In the genomic region with DNA sequence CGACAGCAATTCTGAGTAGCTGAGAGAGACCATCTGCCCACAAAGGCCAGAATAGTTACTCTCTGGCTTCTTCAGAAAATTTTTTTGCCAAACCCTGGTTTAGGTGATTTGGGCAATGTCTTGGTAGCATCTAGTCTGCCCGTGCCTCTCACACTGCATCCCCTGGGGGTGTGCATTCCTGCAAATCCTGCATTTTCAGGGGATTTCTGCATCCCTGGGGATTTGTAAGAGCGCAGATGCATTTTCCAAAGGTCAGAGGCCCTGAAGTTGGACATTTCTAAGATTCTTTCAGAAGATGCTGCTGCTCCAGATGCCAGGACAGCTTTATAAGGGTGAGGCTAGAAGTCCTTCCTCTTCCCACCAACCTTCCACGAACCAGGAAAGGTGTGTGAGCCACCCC, we compare ENCODE assay signal across 29 cellular contexts. TPM values are rescaled to one million over a fixed set of nuclear protein-coding genes. Genes with fewer than 3 reads are reported as not detected.
"Had no signal": no experiment of that assay in that cellular context is flagged by ENCODE, and none has a peak within 500 bp of the region (broad histone marks: within the 10 kb centered on the region; RNA-seq: fewer than 3 reads in every experiment).

No MANE protein-coding gene starts in this region.

- H3K4me3 ChIP-seq: left ventricle myocardium inferior, lung, pancreas, prostate gland, spleen, suprapubic skin, thoracic aorta, tibial artery, upper lobe of right lung had no signal

- ATAC-seq: naive thymus-derived CD8-positive, alpha-beta T cell; pancreas; right cardiac atrium; sciatic nerve; stimulated activated effector memory CD8-positive, alpha-beta T cell treated with anti-CD3 and anti-CD28 coated beads, Interleukin-12 subunit alpha, Interleukin-12 subunit beta, amount 100 ng/mL, for 72 hours; upper lobe of right lung had no signal

- H3K36me3 ChIP-seq: left ventricle myocardium inferior, pancreas, prostate gland, spleen, suprapubic skin, thoracic aorta, tibial artery, upper lobe of right lung had no signal

- DNase-seq: hypothalamus; immature natural killer cell; left ventricle myocardium inferior; naive thymus-derived CD8-positive, alpha-beta T cell; nucleus accumbens; pancreas; posterior cingulate gyrus; retina; right cardiac atrium; small intestine; spleen; stimulated activated CD4-positive, alpha-beta T cell treated with anti-CD3 and anti-CD28 coated beads, Interleukin-4, amount 100 ng/mL, for 24 hours; stimulated activated naive CD4-positive, alpha-beta T cell; tibial artery; upper lobe of right lung had no signal

- FAIRE-seq: islet of Langerhans, pancreas, small intestine, urothelium cell line had no signal

- H3K27ac ChIP-seq: left ventricle myocardium inferior, pancreas, prostate gland, spleen, suprapubic skin, thoracic aorta, tibial artery, upper lobe of right lung had no signal

- H3K27me3 ChIP-seq: pancreas, suprapubic skin, upper lobe of right lung had no signal

- H3K4me1 ChIP-seq: pancreas, prostate gland, upper lobe of right lung had no signal

- H3K9me3 ChIP-seq: left ventricle myocardium inferior, pancreas, prostate gland, spleen, suprapubic skin, thoracic aorta, tibial artery, upper lobe of right lung had no signal

RNA-seq across cellular contexts. Expression of gene CST9, which starts 4.0 kb away (rescaled TPM):
- total RNA-seq: kidney epithelial cell; left ventricle myocardium inferior; lower leg skin; lung; mucosa of gallbladder; naive thymus-derived CD8-positive, alpha-beta T cell; neural crest cell; osteoblast; pancreas; prostate gland; right cardiac atrium; sciatic nerve; spleen; subcutaneous adipose tissue; suprapubic skin; thoracic aorta; upper lobe of right lung had no signal
- polyA plus RNA-seq: immature natural killer cell; lung; naive thymus-derived CD8-positive, alpha-beta T cell; pancreas; right cardiac atrium; small intestine; spleen had no signal

RNA-seq across cellular contexts. Expression of gene CST9L, which starts 33.4 kb away (rescaled TPM):
- total RNA-seq: kidney epithelial cell; left ventricle myocardium inferior; lower leg skin; lung; mucosa of gallbladder; naive thymus-derived CD8-positive, alpha-beta T cell; neural crest cell; osteoblast; pancreas; right cardiac atrium; sciatic nerve; spleen; subcutaneous adipose tissue; suprapubic skin; thoracic aorta; upper lobe of right lung had no signal
- polyA plus RNA-seq: immature natural killer cell; lung; naive thymus-derived CD8-positive, alpha-beta T cell; pancreas; right cardiac atrium; small intestine; spleen had no signal
